ENCODE assay signal across 9 cellular contexts in genomic region chr1:41486053-41486891, GRCh38. TPM values are rescaled to one million over a fixed set of nuclear protein-coding genes. Genes with fewer than 3 reads are reported as not detected.
DNase-seq lines count a peak whose midpoint lies in the region; ATAC-seq and TF ChIP-seq lines count a peak whose summit lies in the region.
"Had no signal": no experiment of that assay in that cellular context is flagged by ENCODE, and none has a peak within 500 bp of the region (broad histone marks: within the 10 kb centered on the region; RNA-seq: fewer than 3 reads in every experiment).

No MANE protein-coding gene starts in this region.

- TF ChIP-seq POLR2A in thyroid gland (IDR thresholded peaks at IDR 0.05) (no peak), testis (IDR thresholded peaks at IDR 0.05) (no peak)

- H3K9ac ChIP-seq in iPS-18a (ENCODE audit: low read length) = no peak overlapping the region

- H3K27me3 ChIP-seq in heart right ventricle = peaks cover 0 to 9% (median 0%) of the 10 kb centered on the region in 7 donors
- peaks cover 5% of the 10 kb centered on the region for H3K27me3 ChIP-seq in iPS-18a (ENCODE audit: control insufficient read depth, insufficient read depth, low read length)
- no peaks in the 10 kb centered on the region for H3K27me3 ChIP-seq in thyroid gland
- H3K27me3 ChIP-seq in testis = no peaks in the 10 kb centered on the region

- intact Hi-C loops in heart right ventricle (cut with DNase I) = no loop called here
- intact Hi-C loops in Right ventricle myocardium superior (cut with DNase I) = no loop called here
- intact Hi-C loops in thyroid gland (cut with DNase I) = no loop called here
- intact Hi-C loops in testis (cut with DNase I; ENCODE audit: low total_unique reads) = no loop called here

- TF ChIP-seq CTCF in heart right ventricle (IDR thresholded peaks at IDR 0.05) (no peak), RWPE1 (conservative IDR thresholded peaks at IDR 0.05; ENCODE audit: low read depth) (no peak), thyroid gland (IDR thresholded peaks at IDR 0.05) (no peak), testis (IDR thresholded peaks at IDR 0.05) (no peak)

- POLR2A ChIA-PET in RWPE1 (lab: Yijun Ruan, JAX; ENCODE audit: low non-redundant PET) = no interaction called here
- POLR2A ChIA-PET in HEK293T (lab: Yijun Ruan, JAX) = no interaction called here

- CTCF ChIA-PET in RWPE1 (lab: Yijun Ruan, JAX) (no interaction called here), HEK293T (lab: Yijun Ruan, JAX) (interaction anchor here (1.2 kb wide), 1 partner anchor 30 kb away, joined by 4 read pairs; no protein-coding TSS in a partner anchor)

- ATAC-seq in heart right ventricle (no peak), Right ventricle myocardium superior (ENCODE audit: poor library complexity) (no peak)

- H3K9me3 ChIP-seq in heart right ventricle (no peaks in the 10 kb centered on the region), iPS-18a (ENCODE audit: control insufficient read depth, low read depth, low read length) (no peaks in the 10 kb centered on the region), thyroid gland (no peaks in the 10 kb centered on the region), testis (no peaks in the 10 kb centered on the region)

- 48% methylated on average over 20 of the region's 20 CpGs for WGBS in heart right ventricle, 2 donors
- 43 to 47% methylated on average over 20 of the region's 20 CpGs for WGBS in thyroid gland, 2 donors
- WGBS in testis, 2 donors = 42 to 43% methylated on average over 20 of the region's 20 CpGs

- no peaks in the 10 kb centered on the region for H3K36me3 ChIP-seq in heart right ventricle
- no peaks in the 10 kb centered on the region for H3K36me3 ChIP-seq in iPS-18a (ENCODE audit: control insufficient read depth, low read depth, low read length)
- H3K36me3 ChIP-seq in thyroid gland = no peaks in the 10 kb centered on the region
- H3K36me3 ChIP-seq in testis (ENCODE audit: low read depth, missing control alignments) = no peaks in the 10 kb centered on the region

- H3K4me1 ChIP-seq in heart right ventricle (peaks cover 15 to 72% (median 42%) of the 10 kb centered on the region in 9 donors), iPS-18a (ENCODE audit: control insufficient read depth, low read depth, low read length) (peaks cover 24% of the 10 kb centered on the region), thyroid gland (peaks cover 39 to 60% of the 10 kb centered on the region in 2 donors), testis (peaks cover 23% of the 10 kb centered on the region)

- H3K4me3 ChIP-seq in heart right ventricle (peak overlapping the region in 1 of 10 donors; percentile 10), iPS-18a (ENCODE audit: low read length) (peak overlapping the region; percentile 23), thyroid gland (replicated peaks in 1 of 3) (no peak overlapping the region), testis (no peak overlapping the region)

- DNase-seq in heart right ventricle (no peak), Right ventricle myocardium superior (no peak), RWPE1 (ENCODE audit: low spot score) (no peak), thyroid gland (peak; percentile 45 to 51), testis (no peak), HEK293T (ENCODE audit: extremely low spot score) (no peak), GM19240 (ENCODE audit: insufficient read length, low spot score) (no peak)
- DNase-seq: NCI-H1105 had no signal

- H3K27ac ChIP-seq in heart right ventricle (peak overlapping the region in 9 of 10 donors; percentile 36 to 81 (median 73)), RWPE1 (peak overlapping the region; percentile 99), iPS-18a (ENCODE audit: low read length) (no peak overlapping the region), thyroid gland (peak overlapping the region in 1 of 3 donors; percentile 36), testis (peak overlapping the region in 1 of 2 donors; percentile 36)

TF ChIP-seq in HEK293T, 16 proteins besides CTCF, POLR2A, EP300 and RAD21:
- TF ChIP-seq ELF4 (IDR thresholded peaks at IDR 0.05) (no peak), PKNOX1 (IDR thresholded peaks at IDR 0.05) (no peak), BHLHE40 (IDR thresholded peaks at IDR 0.05; ENCODE audit: borderline replicate concordance) (no peak), LEF1 (IDR thresholded peaks at IDR 0.05; ENCODE audit: borderline replicate concordance) (no peak), ZNF384 (IDR thresholded peaks at IDR 0.05) (no peak), HDGF (IDR thresholded peaks at IDR 0.05; ENCODE audit: borderline replicate concordance) (no peak), ARNT (IDR thresholded peaks at IDR 0.05) (no peak), L3MBTL2 (conservative IDR thresholded peaks at IDR 0.05) (no peak), FOXK2 (IDR thresholded peaks at IDR 0.05) (no peak), CTBP1 (IDR thresholded peaks at IDR 0.05; ENCODE audit: borderline replicate concordance) (no peak), TARDBP (IDR thresholded peaks at IDR 0.05) (no peak), SUZ12 (IDR thresholded peaks at IDR 0.05) (no peak), SP1 (IDR thresholded peaks at IDR 0.05) (no peak), NFRKB (IDR thresholded peaks at IDR 0.05) (no peak), FOXA1 (IDR thresholded peaks at IDR 0.05) (no peak), FOXM1 (IDR thresholded peaks at IDR 0.05; ENCODE audit: borderline replicate concordance) (no peak)

RNA-seq across cellular contexts. Expression of gene EDN2, which starts 1.8 kb away (rescaled TPM):
- 1 to 10 TPM in 3 of 10 donors, under 1 TPM in 3, not detected in 4; 0.30 to 8.5 (median 0.96) TPM for total RNA-seq in heart right ventricle
- polyA plus RNA-seq in heart right ventricle = 1 to 10 TPM in 1 of 2 donors, not detected in 1; 2.0 TPM
- total RNA-seq in Right ventricle myocardium superior = 0.27 TPM
- total RNA-seq in thyroid gland = not detected
- total RNA-seq in testis = not detected
- polyA plus RNA-seq in testis (ENCODE audit: insufficient read depth, low read depth, low replicate concordance) = not detected

Comparison
In these comparisons a context has a peak if more than half of its experiments do, and no peak if none do; other contexts are left out.
1. DNase-seq: peak in thyroid gland (2 of 2); none in heart right ventricle (0 of 2), Right ventricle myocardium superior (single experiment), RWPE1 (single experiment), testis (single experiment), HEK293T (single experiment) and GM19240 (single experiment).